11 cellular contexts compared by ENCODE assay signal in the genomic region with DNA sequence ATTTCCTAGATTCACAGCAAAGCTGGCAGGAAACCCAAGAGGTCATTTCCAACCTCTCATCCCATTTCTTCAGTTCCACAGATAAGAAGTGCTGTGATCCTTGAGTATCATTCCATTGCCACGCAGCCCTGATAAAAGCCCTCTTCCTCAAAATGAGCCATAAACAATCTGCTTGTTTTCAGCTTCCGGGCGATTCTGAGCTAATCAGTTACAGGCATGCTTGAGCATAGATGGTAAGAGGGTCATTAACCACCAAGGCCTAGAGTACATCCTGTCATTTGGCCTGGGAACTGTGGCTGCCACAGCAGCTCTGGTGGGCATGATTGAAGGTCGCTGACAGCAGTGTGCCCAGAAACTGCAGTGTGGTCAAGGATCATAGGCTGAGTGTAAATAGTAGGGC. TPM values are rescaled to one million over a fixed set of nuclear protein-coding genes. Genes with fewer than 3 reads are reported as not detected.
DNase-seq lines count a peak whose midpoint lies in the region; ATAC-seq, FAIRE-seq and TF ChIP-seq lines count a peak whose summit lies in the region.
"Had no signal": no experiment of that assay in that cellular context is flagged by ENCODE, and none has a peak within 500 bp of the region (broad histone marks: within the 10 kb centered on the region; RNA-seq: fewer than 3 reads in every experiment).

No MANE protein-coding gene starts in this region.

- no peak for TF ChIP-seq CTCF in WERI-Rb-1 (IDR thresholded peaks at IDR 0.05; ENCODE audit: low read depth, low read length)

- CTCF ChIA-PET in activated CD8-positive, alpha-beta T cell treated with anti-CD3 and anti-CD28 coated beads, Interleukin-2, amount 10 ng/mL, durations not matched to agents 7 days and 5 days (lab: Charles Lee) = no interaction called here

- no peak overlapping the region for H3K4me3 Mint-ChIP-seq in activated CD8-positive, alpha-beta T cell treated with anti-CD3 and anti-CD28 coated beads, Interleukin-2, amount 10 ng/mL, durations not matched to agents 7 days and 5 days

- POLR2A ChIA-PET in activated CD8-positive, alpha-beta T cell treated with anti-CD3 and anti-CD28 coated beads, Interleukin-2, amount 10 ng/mL, durations not matched to agents 7 days and 5 days (lab: Charles Lee) = no interaction called here

- no peaks in the 10 kb centered on the region for H3K9me3 Mint-ChIP-seq in activated CD8-positive, alpha-beta T cell treated with anti-CD3 and anti-CD28 coated beads, Interleukin-2, amount 10 ng/mL, durations not matched to agents 7 days and 5 days (ENCODE audit: insufficient read depth)

- H3K4me1 Mint-ChIP-seq in activated CD8-positive, alpha-beta T cell treated with anti-CD3 and anti-CD28 coated beads, Interleukin-2, amount 10 ng/mL, durations not matched to agents 7 days and 5 days (ENCODE audit: low read depth) = no peaks in the 10 kb centered on the region

- no peak overlapping the region for H3K4me3 ChIP-seq in WERI-Rb-1 (ENCODE audit: low read depth, low read length)
- H3K4me3 ChIP-seq: right atrium auricular region, stomach had no signal

- H3K36me3 Mint-ChIP-seq in activated CD8-positive, alpha-beta T cell treated with anti-CD3 and anti-CD28 coated beads, Interleukin-2, amount 10 ng/mL, durations not matched to agents 7 days and 5 days (ENCODE audit: low read depth) = no peaks in the 10 kb centered on the region

- no peak overlapping the region for H3K27ac ChIP-seq in WERI-Rb-1
- H3K27ac ChIP-seq: right atrium auricular region, stomach had no signal

- intact Hi-C loops in posterior cingulate gyrus (cut with DNase I) = no loop called here

- TF ChIP-seq POLR2A in GM12892 (IDR thresholded peaks at IDR 0.05; ENCODE audit: low read depth, low read length) = no peak; the same call in 1 of the 2 replicates

- H3K27me3 Mint-ChIP-seq in activated CD8-positive, alpha-beta T cell treated with anti-CD3 and anti-CD28 coated beads, Interleukin-2, amount 10 ng/mL, durations not matched to agents 7 days and 5 days (ENCODE audit: low read depth) = peaks cover 4% of the 10 kb centered on the region

- FAIRE-seq in GM12892 (lab: Jason Lieb, UNC) = peak; percentile 92

- peak; percentile 74 for ATAC-seq in HG02938 (IDR thresholded peaks at IDR 0.05; ENCODE audit: unreplicated experiment)
- no peak for ATAC-seq in activated CD8-positive, alpha-beta T cell treated with anti-CD3 and anti-CD28 coated beads, Interleukin-2, amount 10 ng/mL, durations not matched to agents 7 days and 5 days

- no peaks in the 10 kb centered on the region for H3K9me3 ChIP-seq in WERI-Rb-1 (ENCODE audit: severe bottlenecking)
- H3K9me3 ChIP-seq: right atrium auricular region, stomach had no signal

- H3K27ac Mint-ChIP-seq in activated CD8-positive, alpha-beta T cell treated with anti-CD3 and anti-CD28 coated beads, Interleukin-2, amount 10 ng/mL, durations not matched to agents 7 days and 5 days = no peak overlapping the region

- DNase-seq in GM12892 (ENCODE audit: insufficient read length) (no peak), OCI-M2 (lab: John Stamatoyannopoulos, UW; ENCODE audit: unreplicated experiment) (peak; percentile 51), left kidney (ENCODE audit: low read depth, low spot score) (peak; percentile 94), WERI-Rb-1 (no peak), posterior cingulate gyrus (no peak), D341Med (ENCODE audit: low spot score) (no peak)
- DNase-seq in activated CD8-positive, alpha-beta T cell treated with anti-CD3 and anti-CD28 coated beads, Interleukin-2, amount 10 ng/mL, durations not matched to agents 7 days and 5 days = no peak
- DNase-seq: KG1, stomach had no signal

- H3K36me3 ChIP-seq in WERI-Rb-1 = no peaks in the 10 kb centered on the region
- H3K36me3 ChIP-seq: right atrium auricular region, stomach had no signal

- no peaks in the 10 kb centered on the region for H3K27me3 ChIP-seq in WERI-Rb-1 (ENCODE audit: insufficient read depth, low read depth, severe bottlenecking)
- H3K27me3 ChIP-seq: right atrium auricular region, stomach had no signal

RNA-seq across cellular contexts. Expression of a gene that starts 47.4 kb away (rescaled TPM):
- 125 TPM for polyA plus RNA-seq in GM12892 (2012; ENCODE audit: missing spikeins)
- total RNA-seq in activated CD8-positive, alpha-beta T cell treated with anti-CD3 and anti-CD28 coated beads, Interleukin-2, amount 10 ng/mL, durations not matched to agents 7 days and 5 days = not detected

Comparison
In these comparisons a context has a peak if more than half of its experiments do, and no peak if none do; other contexts are left out.
1. DNase-seq: peak in OCI-M2 (single experiment) and left kidney (single experiment); none in GM12892 (single experiment), WERI-Rb-1 (single experiment), activated CD8-positive, alpha-beta T cell treated with anti-CD3 and anti-CD28 coated beads, Interleukin-2, amount 10 ng/mL, durations not matched to agents 7 days and 5 days (single experiment), posterior cingulate gyrus (0 of 10) and D341Med (single experiment).